8 cellular contexts compared by ENCODE assay signal in the genomic region with DNA sequence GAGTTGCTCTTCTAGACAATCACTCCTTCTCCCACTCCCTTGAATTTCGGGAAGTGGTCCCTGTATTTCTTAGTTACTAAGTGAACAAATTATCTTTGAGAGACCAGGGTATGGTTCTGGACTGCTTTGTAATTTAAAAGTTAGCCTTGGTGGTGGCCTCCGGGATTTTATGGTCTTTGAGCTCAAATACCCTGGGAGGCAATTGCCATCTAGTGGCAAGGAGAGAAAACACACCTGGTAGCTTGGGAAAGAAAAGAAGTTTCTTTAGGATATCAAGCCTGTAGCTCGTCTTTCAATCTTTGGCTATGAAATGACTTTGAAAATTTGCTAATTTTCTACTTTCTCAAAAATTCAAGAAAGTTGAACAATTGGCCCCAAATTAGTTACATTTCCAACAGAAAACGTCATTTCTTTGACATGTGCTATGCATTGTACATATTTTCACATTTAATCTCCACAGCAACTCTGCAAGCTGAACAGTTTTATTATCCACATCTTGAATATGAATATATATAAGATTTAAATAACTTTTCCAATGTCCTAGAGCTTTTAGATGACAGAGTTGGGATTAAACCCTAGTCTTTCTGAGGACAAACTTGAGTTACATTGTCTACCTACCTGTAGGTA. TPM values are rescaled to one million over a fixed set of nuclear protein-coding genes. Genes with fewer than 3 reads are reported as not detected.
DNase-seq lines count a peak whose midpoint lies in the region; ATAC-seq, FAIRE-seq and TF ChIP-seq lines count a peak whose summit lies in the region.

No MANE protein-coding gene starts in this region.

- no peaks in the 10 kb centered on the region for H3K9me3 Mint-ChIP-seq in neural progenitor cell

- H3K36me3 Mint-ChIP-seq in neural progenitor cell: no peaks in the 10 kb centered on the region

- no peaks in the 10 kb centered on the region for H3K4me1 ChIP-seq in neural progenitor cell

- no peaks in the 10 kb centered on the region for H4K20me1 ChIP-seq in neural progenitor cell (ENCODE audit: low read depth)

- in situ Hi-C loops in SK-MEL-5 (cut with HindIII; ENCODE audit: low pct_unique_long_range_greater_than_20kb, low sequenced_read_pairs): no loop called here

- H3K9me3 ChIP-seq in neural progenitor cell (ENCODE audit: low read depth): no peaks in the 10 kb centered on the region

- no peak overlapping the region for H3K4me2 ChIP-seq in neural progenitor cell

- H3K27ac Mint-ChIP-seq in neural progenitor cell: no peak overlapping the region

- no peaks in the 10 kb centered on the region for H3K36me3 ChIP-seq in neural progenitor cell

- ATAC-seq in GM19372 (IDR thresholded peaks at IDR 0.05; ENCODE audit: low read depth, unreplicated experiment) (peak; percentile 62), esophagus mucosa (peak; percentile 52), GM21825 (IDR thresholded peaks at IDR 0.05; ENCODE audit: unreplicated experiment) (no peak)

- peak overlapping the region; percentile 6 for H2AFZ ChIP-seq in neural progenitor cell (replicated peaks)

- H3K27me3 Mint-ChIP-seq in neural progenitor cell (ENCODE audit: insufficient read depth, low read depth): peaks cover 2% of the 10 kb centered on the region

- no peaks in the 10 kb centered on the region for H3F3A ChIP-seq in neural progenitor cell (ENCODE audit: low read depth)

- H3K4me3 Mint-ChIP-seq in neural progenitor cell: no peak overlapping the region

- no peaks in the 10 kb centered on the region for H3K4me1 Mint-ChIP-seq in neural progenitor cell

- no peaks in the 10 kb centered on the region for H3K27me3 ChIP-seq in neural progenitor cell

- H3K4me3 ChIP-seq in neural progenitor cell: no peak overlapping the region

- no peak overlapping the region for H3K9ac ChIP-seq in neural progenitor cell

- no peak overlapping the region for H3K27ac ChIP-seq in neural progenitor cell

- peak; percentile 92 for TF ChIP-seq CTCF in neural progenitor cell (IDR thresholded peaks at IDR 0.05)

- DNase-seq in NCI-H2196 (lab: John Stamatoyannopoulos, UW; ENCODE audit: unreplicated experiment) (peak; percentile 34), NCI-H2196 treated with DMSO at 0.1 percent for 48 hours (lab: John Stamatoyannopoulos, UW; ENCODE audit: unreplicated experiment) (no peak), HTR-8/SVneo (ENCODE audit: insufficient read length, low spot score) (peak; percentile 71), SK-MEL-5 (ENCODE audit: low read depth, low spot score) (peak; percentile 67), neural progenitor cell (ENCODE audit: low spot score) (peak; percentile 66)

- no peaks in the 10 kb centered on the region for H3K79me2 ChIP-seq in neural progenitor cell (ENCODE audit: low read depth)

- peak; percentile 54 for FAIRE-seq in HTR-8/SVneo (lab: Jason Lieb, UNC)

RNA-seq across cellular contexts. Expression of gene MMP27, which starts 39.1 kb away (rescaled TPM):
- total RNA-seq in SK-MEL-5 (2014; rRNA removed; shearing (Covaris generic)): not detected in 2 replicates
- not detected in 2 replicates for polyA plus RNA-seq in SK-MEL-5 (2015; cell fraction: cytosol; rRNA removed)
- not detected in 2 replicates for polyA plus RNA-seq in SK-MEL-5 (2015; cell fraction: nucleus; rRNA removed)
- total RNA-seq in esophagus mucosa (not detected), neural progenitor cell (ENCODE audit: low replicate concordance) (not detected in 2 replicates)

RNA-seq across cellular contexts. Expression of gene MMP20, which starts 41.3 kb away (rescaled TPM):
- not detected in 2 replicates for total RNA-seq in SK-MEL-5 (2014; rRNA removed; shearing (Covaris generic))
- not detected in 2 replicates for polyA plus RNA-seq in SK-MEL-5 (2015; cell fraction: cytosol; rRNA removed)
- polyA plus RNA-seq in SK-MEL-5 (2015; cell fraction: nucleus; rRNA removed): not detected in 2 replicates
- total RNA-seq in esophagus mucosa (not detected), neural progenitor cell (ENCODE audit: low replicate concordance) (not detected in 2 replicates)

RNA-seq across cellular contexts. Expression of gene MMP8, which starts 58.3 kb away (rescaled TPM):
- 30.1 and 31.6 TPM in 2 replicates for total RNA-seq in SK-MEL-5 (2014; rRNA removed; shearing (Covaris generic))
- 31.7 and 40.4 TPM in 2 replicates for polyA plus RNA-seq in SK-MEL-5 (2015; cell fraction: cytosol; rRNA removed)
- 21.8 and 31.8 TPM in 2 replicates for polyA plus RNA-seq in SK-MEL-5 (2015; cell fraction: nucleus; rRNA removed)
- total RNA-seq in esophagus mucosa: not detected
- total RNA-seq in neural progenitor cell (ENCODE audit: low replicate concordance): not detected in 2 replicates

Comparison
In these comparisons a context has a peak if more than half of its experiments do, and no peak if none do; other contexts are left out.
1. RNA of gene MMP8, which starts 58.3 kb away (total RNA-seq): 30.1 to 31.6 TPM in SK-MEL-5; not detected in esophagus mucosa (single experiment) and not detected in neural progenitor cell; every median in the first group is over 10 times any median in the second.